Comparison of ENCODE assay signal across 16 cellular contexts in genomic region chr15:67941643-67942315, GRCh38.
DNase-seq lines count a peak whose midpoint lies in the region; ATAC-seq and TF ChIP-seq lines count a peak whose summit lies in the region.
"Had no signal": no experiment of that assay in that cellular context is flagged by ENCODE, and none has a peak within 500 bp of the region (broad histone marks: within the 10 kb centered on the region; RNA-seq: fewer than 3 reads in every experiment).

No MANE protein-coding gene starts in this region.

- H3K56ac ChIP-seq in mesendoderm (ENCODE audit: low read length), result no peak overlapping the region

- peak; percentile 9 for DNase-seq in Caki2 (ENCODE audit: low read depth)
- peak; percentile 40 for DNase-seq in LNCaP clone FGC (ENCODE audit: low read depth)
- peak; percentile 52 for DNase-seq in choroid plexus epithelial cell (ENCODE audit: low read depth)
- DNase-seq in mesendoderm, result peak; percentile 88
- DNase-seq in uterus, result no peak
- no peak for DNase-seq in ecto neural progenitor cell (ENCODE audit: low spot score)
- DNase-seq: activated CD4-positive, alpha-beta memory T cell treated with anti-CD3 and anti-CD28 coated beads, Interleukin-2, amount 10 ng/mL, durations not matched to agents 7 days and 5 days; activated naive CD4-positive, alpha-beta T cell treated with Interleukin-2 at 50 U/mL for 16 hours; head of caudate nucleus; NCI-H524; ovary; stimulated activated CD4-positive, alpha-beta T cell treated with anti-CD3 and anti-CD28 coated beads, Interleukin-15, amount 100 ng/mL, for 24 hours had no signal

- peak overlapping the region; percentile 37 for H2BK15ac ChIP-seq in mesendoderm (replicated peaks; ENCODE audit: low read depth)

- WGBS in mesendoderm (ENCODE audit: extremely low coverage, insufficient coverage, low lambda C conversion rate), result no CpG with 5 or more reads among the region's 3 CpGs

- no peak overlapping the region for H3K9ac ChIP-seq in mesendoderm (ENCODE audit: low read length)

- H3K27me3 ChIP-seq in mesendoderm (ENCODE audit: insufficient read depth, low read length, poor library complexity) (no peaks in the 10 kb centered on the region), uterus (no peaks in the 10 kb centered on the region)
- H3K27me3 ChIP-seq: cardiac muscle cell, ovary had no signal

- H3K36me3 ChIP-seq in mesendoderm (ENCODE audit: control insufficient read depth, insufficient read depth, low read length) (no peaks in the 10 kb centered on the region), uterus (no peaks in the 10 kb centered on the region)
- H3K36me3 ChIP-seq: cardiac muscle cell, ovary had no signal

- no peaks in the 10 kb centered on the region for H3K79me1 ChIP-seq in mesendoderm (ENCODE audit: low read length)

- TF ChIP-seq CTCF in LNCaP clone FGC (IDR thresholded peaks at IDR 0.05; ENCODE audit: control insufficient read depth, extremely low read depth, insufficient read depth) (no peak), choroid plexus epithelial cell (conservative IDR thresholded peaks at IDR 0.05; ENCODE audit: low read depth, low read length) (no peak), uterus (IDR thresholded peaks at IDR 0.05) (no peak)

- in situ Hi-C loops in Caki2 (cut with HindIII; ENCODE audit: low pct_unique_long_range_greater_than_20kb, low sequenced_read_pairs), result no loop called here

- no peak overlapping the region for H3K4ac ChIP-seq in mesendoderm (ENCODE audit: low read depth, low read length)

- H2AK5ac ChIP-seq in mesendoderm (ENCODE audit: low read length), result peak overlapping the region; percentile 96

- H3K18ac ChIP-seq in mesendoderm (ENCODE audit: low read length), result no peak overlapping the region

- H3K9me3 ChIP-seq in uterus, result no peaks in the 10 kb centered on the region
- H3K9me3 ChIP-seq: ovary had no signal

- H2BK5ac ChIP-seq in mesendoderm (ENCODE audit: low read length), result no peak overlapping the region

- H2BK120ac ChIP-seq in mesendoderm (ENCODE audit: low read depth, low read length), result no peak overlapping the region

- H3K4me1 ChIP-seq in mesendoderm (ENCODE audit: control insufficient read depth, low read depth, low read length) (peaks cover 15% of the 10 kb centered on the region), uterus (no peaks in the 10 kb centered on the region)

- no peak overlapping the region for H4K8ac ChIP-seq in mesendoderm (ENCODE audit: low read depth, low read length)

- H4K5ac ChIP-seq in mesendoderm (ENCODE audit: low read length), result no peak overlapping the region

- no peak overlapping the region for H3K4me2 ChIP-seq in mesendoderm (ENCODE audit: low read length)

- H3K23ac ChIP-seq in mesendoderm (ENCODE audit: low read length), result no peak overlapping the region

- intact Hi-C loops in uterus (cut with DNase I; ENCODE audit: low total_unique reads), result no loop called here

- no peaks in the 10 kb centered on the region for H3K79me2 ChIP-seq in mesendoderm (ENCODE audit: control insufficient read depth, insufficient read depth, low read length)

- H3K4me3 ChIP-seq in LNCaP clone FGC (ENCODE audit: low read depth, low read length) (no peak overlapping the region), choroid plexus epithelial cell (ENCODE audit: low read depth, low read length) (no peak overlapping the region), mesendoderm (ENCODE audit: low read length) (no peak overlapping the region), uterus (no peak overlapping the region)
- H3K4me3 ChIP-seq: cardiac muscle cell, GM12878, ovary had no signal

- no peak for ATAC-seq in HG02588 (IDR thresholded peaks at IDR 0.05; ENCODE audit: unreplicated experiment)
- no peak for ATAC-seq in HG03108 (IDR thresholded peaks at IDR 0.05; ENCODE audit: unreplicated experiment)
- ATAC-seq: GM12878 had no signal

- H3K27ac ChIP-seq in mesendoderm (ENCODE audit: low read depth, low read length) (no peak overlapping the region), uterus (no peak overlapping the region)
- H3K27ac ChIP-seq: cardiac muscle cell, ovary had no signal

- no peak for TF ChIP-seq POLR2A in uterus (IDR thresholded peaks at IDR 0.05)

Comparison
In these comparisons a context has a peak if more than half of its experiments do, and no peak if none do; other contexts are left out.
1. DNase-seq: peak in Caki2 (single experiment), LNCaP clone FGC (single experiment), choroid plexus epithelial cell (single experiment) and mesendoderm (single experiment); none in uterus (0 of 2) and ecto neural progenitor cell (single experiment).